Comparison of ENCODE assay signal across 18 cellular contexts in the genomic region with DNA sequence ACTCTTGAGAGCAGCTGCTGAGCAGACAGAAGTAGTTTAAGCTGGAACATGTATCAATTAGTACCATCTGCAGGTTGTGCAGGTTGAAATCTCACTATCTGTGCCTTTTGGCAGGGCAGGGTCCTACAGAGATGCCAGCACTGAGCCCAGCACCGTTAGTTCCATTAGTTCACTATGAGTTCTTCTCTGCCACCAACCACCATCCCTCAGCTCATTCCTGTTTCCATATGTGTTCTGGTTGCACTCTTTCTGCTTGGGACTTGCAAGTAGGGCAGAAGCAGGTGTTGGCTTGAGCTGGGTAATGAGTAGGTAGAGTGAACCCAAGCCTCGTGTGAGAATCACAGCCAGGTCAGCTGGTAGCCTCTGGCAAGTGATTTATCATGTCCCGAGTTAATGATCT.
"Had no signal": no experiment of that assay in that cellular context is flagged by ENCODE, and none has a peak within 500 bp of the region (broad histone marks: within the 10 kb centered on the region; RNA-seq: fewer than 3 reads in every experiment).

No MANE protein-coding gene starts in this region.

- H3K4me3 Mint-ChIP-seq: activated CD8-positive, alpha-beta T cell treated with anti-CD3 and anti-CD28 coated beads for 36 hours; activated naive CD4-positive, alpha-beta T cell treated with anti-CD3 and anti-CD28 coated beads, Interleukin-2, amount 50 U/mL, for 24 hours; activated T-cell treated with anti-CD3 and anti-CD28 coated beads, Interleukin-2, amount 50 U/mL, for 4 hours; stimulated activated naive B cell treated with anti-CD40 and anti-IgM and Interleukin-4, amounts not matched to agents 10 μg/mL and 1 μg/mL and 100 μg/mL, for 72 hours; T-cell had no signal

- ATAC-seq: activated CD8-positive, alpha-beta T cell treated with anti-CD3 and anti-CD28 coated beads for 36 hours; activated T-cell treated with anti-CD3 and anti-CD28 coated beads, Interleukin-2, amount 50 U/mL, for 4 hours; esophagus mucosa; left lung; stimulated activated naive B cell treated with anti-CD40 and anti-IgM and Interleukin-4, amounts not matched to agents 10 μg/mL and 1 μg/mL and 100 μg/mL, for 72 hours; T-cell had no signal

- H3K27me3 ChIP-seq: tibial artery, vagina had no signal

- H3K36me3 ChIP-seq: left lung, tibial artery, vagina, WERI-Rb-1 had no signal

- H3K27ac ChIP-seq: left lung, tibial artery, vagina, WERI-Rb-1 had no signal

- H3K9me3 ChIP-seq: left lung, tibial artery, vagina had no signal

- H3K4me3 ChIP-seq: left lung, tibial artery, vagina had no signal

- DNase-seq: activated CD4-positive, alpha-beta T cell treated with anti-CD3 and anti-CD28 coated beads for 4 hours; activated CD8-positive, alpha-beta T cell treated with anti-CD3 and anti-CD28 coated beads for 36 hours; activated effector memory CD4-positive, alpha-beta T cell treated with anti-CD3 and anti-CD28 coated beads, Interleukin-2, amount 50 U/mL, for 16 hours; activated T-cell treated with anti-CD3 and anti-CD28 coated beads, Interleukin-2, amount 50 U/mL, for 4 hours; amniotic stem cell; caudate nucleus; left lung; mammary epithelial cell; naive B cell; occipital lobe; stimulated activated CD4-positive, alpha-beta T cell treated with anti-CD3 and anti-CD28 coated beads, Interleukin-2, amount 100 ng/mL, for 48 hours; stimulated activated naive B cell treated with anti-CD40 and anti-IgM and Interleukin-4, amounts not matched to agents 10 μg/mL and 1 μg/mL and 100 μg/mL, for 72 hours; T-cell; tibial artery; WERI-Rb-1 had no signal

- H3K9me3 Mint-ChIP-seq: activated CD8-positive, alpha-beta T cell treated with anti-CD3 and anti-CD28 coated beads for 36 hours; activated naive CD4-positive, alpha-beta T cell treated with anti-CD3 and anti-CD28 coated beads, Interleukin-2, amount 50 U/mL, for 24 hours; activated T-cell treated with anti-CD3 and anti-CD28 coated beads, Interleukin-2, amount 50 U/mL, for 4 hours; naive B cell; stimulated activated naive B cell treated with anti-CD40 and anti-IgM and Interleukin-4, amounts not matched to agents 10 μg/mL and 1 μg/mL and 100 μg/mL, for 72 hours; T-cell had no signal

- H3K36me3 Mint-ChIP-seq: activated naive CD4-positive, alpha-beta T cell treated with anti-CD3 and anti-CD28 coated beads, Interleukin-2, amount 50 U/mL, for 24 hours; naive B cell; T-cell had no signal

- H3K27ac Mint-ChIP-seq: activated CD8-positive, alpha-beta T cell treated with anti-CD3 and anti-CD28 coated beads for 36 hours; activated naive CD4-positive, alpha-beta T cell treated with anti-CD3 and anti-CD28 coated beads, Interleukin-2, amount 50 U/mL, for 24 hours; stimulated activated naive B cell treated with anti-CD40 and anti-IgM and Interleukin-4, amounts not matched to agents 10 μg/mL and 1 μg/mL and 100 μg/mL, for 72 hours; T-cell had no signal
